Comparison of ENCODE assay signal across 9 cellular contexts in the genomic region with DNA sequence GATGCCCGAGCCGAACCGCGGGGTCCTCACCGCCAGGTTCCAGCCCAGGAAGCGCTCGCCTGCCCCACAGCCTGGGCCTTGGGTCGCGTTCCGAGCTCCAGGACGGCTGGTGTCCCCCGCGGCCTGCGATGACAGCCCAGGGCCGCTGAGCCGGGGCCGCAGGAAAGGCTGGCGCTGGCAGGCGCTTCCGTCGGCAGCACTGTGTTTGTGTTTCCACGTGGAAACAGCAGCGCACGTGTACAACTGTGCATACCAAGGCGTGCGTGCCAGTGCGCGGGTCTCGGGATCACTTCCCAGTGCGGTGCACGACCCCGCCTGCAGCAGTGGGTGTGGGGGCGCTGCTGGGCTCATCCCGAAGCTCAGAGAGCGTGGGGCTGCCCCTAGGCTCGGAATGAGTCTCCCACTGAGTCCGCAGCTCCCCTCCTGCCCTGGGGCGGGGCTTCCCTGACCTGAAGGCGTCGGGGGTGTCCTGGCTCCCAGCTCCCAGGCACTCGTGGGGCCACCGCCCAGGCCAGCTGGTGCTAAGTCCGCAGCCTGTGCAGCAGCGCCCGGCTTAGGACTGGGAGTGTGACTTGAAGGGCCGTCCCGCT. TPM values are rescaled to one million over a fixed set of nuclear protein-coding genes. Genes with fewer than 3 reads are reported as not detected.
DNase-seq lines count a peak whose midpoint lies in the region; ATAC-seq and TF ChIP-seq lines count a peak whose summit lies in the region.
"Had no signal": no experiment of that assay in that cellular context is flagged by ENCODE, and none has a peak within 500 bp of the region (broad histone marks: within the 10 kb centered on the region; RNA-seq: fewer than 3 reads in every experiment).

No MANE protein-coding gene starts in this region.

- no peaks in the 10 kb centered on the region for H3F3A ChIP-seq in neural cell (ENCODE audit: insufficient read depth, low read length, poor library complexity, severe bottlenecking)

- ATAC-seq in esophagus mucosa (peak; percentile 9), GM21528 (IDR thresholded peaks at IDR 0.05; ENCODE audit: low FRiP score, unreplicated experiment) (no peak)

- no peaks in the 10 kb centered on the region for H3K27me3 ChIP-seq in KMS-11 (ENCODE audit: insufficient read depth, low read depth)
- no peaks in the 10 kb centered on the region for H3K27me3 ChIP-seq in neural cell (ENCODE audit: insufficient read depth, low read depth, low read length)
- H3K27me3 ChIP-seq in SJCRH30, result no peaks in the 10 kb centered on the region

- no peaks in the 10 kb centered on the region for H4K20me1 ChIP-seq in KMS-11 (ENCODE audit: insufficient read depth)
- H4K20me1 ChIP-seq in neural cell (ENCODE audit: insufficient read depth), result no peaks in the 10 kb centered on the region

- H3K36me3 ChIP-seq in KMS-11 (ENCODE audit: insufficient read depth), result no peaks in the 10 kb centered on the region
- H3K36me3 ChIP-seq in neural cell (ENCODE audit: insufficient read depth, low read length), result no peaks in the 10 kb centered on the region
- H3K36me3 ChIP-seq in SJCRH30, result peaks cover 15% of the 10 kb centered on the region

- no peaks in the 10 kb centered on the region for H3K9me3 ChIP-seq in neural cell (ENCODE audit: low read length)
- H3K9me3 ChIP-seq in SJCRH30 (replicated peaks), result no peaks in the 10 kb centered on the region

- H3K4me1 ChIP-seq in KMS-11 (ENCODE audit: low read depth, poor library complexity, severe bottlenecking) (no peaks in the 10 kb centered on the region), SJCRH30 (no peaks in the 10 kb centered on the region)

- no peak for TF ChIP-seq RAD21 in neural cell (conservative IDR thresholded peaks at IDR 0.05)

- H2AFZ ChIP-seq in KMS-11 (ENCODE audit: low read depth) (peak overlapping the region; percentile 41), neural cell (ENCODE audit: low read depth, low read length) (no peak overlapping the region)

- TF ChIP-seq CTCF in AG10803 (conservative IDR thresholded peaks at IDR 0.05; ENCODE audit: low read length) (no peak), KMS-11 (conservative IDR thresholded peaks at IDR 0.05; ENCODE audit: low read depth, low read length) (no peak), neural cell (IDR thresholded peaks at IDR 0.05; ENCODE audit: poor library complexity, severe bottlenecking) (no peak)

- peak overlapping the region; percentile 60 for H3K4me2 ChIP-seq in KMS-11
- H3K4me2 ChIP-seq in neural cell (ENCODE audit: low read length), result no peak overlapping the region

- DNase-seq in AG10803 (ENCODE audit: low read depth) (peak; percentile 22), activated gamma-delta T cell treated with Interleukin-2 at 50 U/mL for 16 hours (no peak), DMS153 (lab: John Stamatoyannopoulos, UW) (no peak), SJCRH30 (no peak)
- DNase-seq: NCI-H510A had no signal

- H3K9ac ChIP-seq in KMS-11, result peak overlapping the region; percentile 74; the same call in 1 of the 2 replicates
- no peak overlapping the region for H3K9ac ChIP-seq in neural cell (ENCODE audit: low read length)

- H3K4me3 ChIP-seq in AG10803 (ENCODE audit: low read length), result 0 out of 2 replicates have a peak overlapping the region, but pooled peaks have one; percentile 9
- H3K4me3 ChIP-seq in KMS-11 (IDR thresholded peaks at IDR 0.05; ENCODE audit: insufficient read depth, low read depth, low read length), result no peak overlapping the region
- H3K4me3 ChIP-seq in neural cell (ENCODE audit: low read length), result peak overlapping the region; percentile 57
- H3K4me3 ChIP-seq in SJCRH30, result no peak overlapping the region

- H3K27ac ChIP-seq in KMS-11 (peak overlapping the region; percentile 65), neural cell (ENCODE audit: low read length) (no peak overlapping the region), SJCRH30 (no peak overlapping the region)

- H3K9me2 ChIP-seq in neural cell (ENCODE audit: insufficient read depth, low read length), result no peaks in the 10 kb centered on the region

- H3K79me2 ChIP-seq in KMS-11 (ENCODE audit: insufficient read depth, low read depth) (no peaks in the 10 kb centered on the region), neural cell (replicated peaks; ENCODE audit: insufficient read depth, low read length) (no peaks in the 10 kb centered on the region)

- no peak for TF ChIP-seq EP300 in neural cell (conservative IDR thresholded peaks at IDR 0.05; ENCODE audit: poor library complexity, severe bottlenecking)

TF ChIP-seq in neural cell, 6 proteins besides CTCF, POLR2A, EP300 and RAD21:
- TF ChIP-seq MXI1 (conservative IDR thresholded peaks at IDR 0.05; ENCODE audit: poor library complexity, severe bottlenecking) (peak; percentile 85), TAF1 (IDR thresholded peaks at IDR 0.05; ENCODE audit: low read depth) (no peak), SMC3 (conservative IDR thresholded peaks at IDR 0.05; ENCODE audit: poor library complexity) (no peak), POLR2AphosphoS5 (IDR thresholded peaks at IDR 0.05) (no peak), EZH2 (IDR thresholded peaks at IDR 0.05; ENCODE audit: borderline replicate concordance, insufficient read depth, low read length, poor library complexity, severe bottlenecking) (no peak)
- TF ChIP-seq, protein P1, sequence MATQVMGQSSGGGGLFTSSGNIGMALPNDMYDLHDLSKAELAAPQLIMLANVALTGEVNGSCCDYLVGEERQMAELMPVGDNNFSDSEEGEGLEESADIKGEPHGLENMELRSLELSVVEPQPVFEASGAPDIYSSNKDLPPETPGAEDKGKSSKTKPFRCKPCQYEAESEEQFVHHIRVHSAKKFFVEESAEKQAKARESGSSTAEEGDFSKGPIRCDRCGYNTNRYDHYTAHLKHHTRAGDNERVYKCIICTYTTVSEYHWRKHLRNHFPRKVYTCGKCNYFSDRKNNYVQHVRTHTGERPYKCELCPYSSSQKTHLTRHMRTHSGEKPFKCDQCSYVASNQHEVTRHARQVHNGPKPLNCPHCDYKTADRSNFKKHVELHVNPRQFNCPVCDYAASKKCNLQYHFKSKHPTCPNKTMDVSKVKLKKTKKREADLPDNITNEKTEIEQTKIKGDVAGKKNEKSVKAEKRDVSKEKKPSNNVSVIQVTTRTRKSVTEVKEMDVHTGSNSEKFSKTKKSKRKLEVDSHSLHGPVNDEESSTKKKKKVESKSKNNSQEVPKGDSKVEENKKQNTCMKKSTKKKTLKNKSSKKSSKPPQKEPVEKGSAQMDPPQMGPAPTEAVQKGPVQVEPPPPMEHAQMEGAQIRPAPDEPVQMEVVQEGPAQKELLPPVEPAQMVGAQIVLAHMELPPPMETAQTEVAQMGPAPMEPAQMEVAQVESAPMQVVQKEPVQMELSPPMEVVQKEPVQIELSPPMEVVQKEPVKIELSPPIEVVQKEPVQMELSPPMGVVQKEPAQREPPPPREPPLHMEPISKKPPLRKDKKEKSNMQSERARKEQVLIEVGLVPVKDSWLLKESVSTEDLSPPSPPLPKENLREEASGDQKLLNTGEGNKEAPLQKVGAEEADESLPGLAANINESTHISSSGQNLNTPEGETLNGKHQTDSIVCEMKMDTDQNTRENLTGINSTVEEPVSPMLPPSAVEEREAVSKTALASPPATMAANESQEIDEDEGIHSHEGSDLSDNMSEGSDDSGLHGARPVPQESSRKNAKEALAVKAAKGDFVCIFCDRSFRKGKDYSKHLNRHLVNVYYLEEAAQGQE (IDR thresholded peaks at IDR 0.05; ENCODE audit: borderline replicate concordance), result no peak

RNA-seq across cellular contexts. Expression of a gene that starts 17.2 kb away (rescaled TPM):
- 18.0 TPM for total RNA-seq in esophagus mucosa
- polyA plus RNA-seq in neural cell, result 36.9 and 44.4 TPM in 2 replicates
- polyA minus RNA-seq in neural cell, result 22.9 and 30.9 TPM in 2 replicates
- 13.6 and 13.8 TPM in 2 replicates for total RNA-seq in SJCRH30 (2014; rRNA removed; shearing (Covaris generic))

Comparison
In these comparisons a context has a peak if more than half of its experiments do, and no peak if none do; other contexts are left out.
1. H3K4me3 ChIP-seq: peak in AG10803 (single experiment) and neural cell (single experiment); none in KMS-11 (single experiment) and SJCRH30 (single experiment).